Comparison of ENCODE assay signal across 1 cellular context in genomic region chr1:232669981-232670763, GRCh38.
A peak's percentile ranks its signal among the peaks of the same experiment; 100 is the strongest.
TF ChIP-seq lines count a peak whose summit lies in the region.

No MANE protein-coding gene starts in this region.

TF ChIP-seq in HEK293, 187 proteins besides CTCF, POLR2A, EP300 and RAD21 (continued from another document and continues in another):
- TF ChIP-seq, protein P1, sequence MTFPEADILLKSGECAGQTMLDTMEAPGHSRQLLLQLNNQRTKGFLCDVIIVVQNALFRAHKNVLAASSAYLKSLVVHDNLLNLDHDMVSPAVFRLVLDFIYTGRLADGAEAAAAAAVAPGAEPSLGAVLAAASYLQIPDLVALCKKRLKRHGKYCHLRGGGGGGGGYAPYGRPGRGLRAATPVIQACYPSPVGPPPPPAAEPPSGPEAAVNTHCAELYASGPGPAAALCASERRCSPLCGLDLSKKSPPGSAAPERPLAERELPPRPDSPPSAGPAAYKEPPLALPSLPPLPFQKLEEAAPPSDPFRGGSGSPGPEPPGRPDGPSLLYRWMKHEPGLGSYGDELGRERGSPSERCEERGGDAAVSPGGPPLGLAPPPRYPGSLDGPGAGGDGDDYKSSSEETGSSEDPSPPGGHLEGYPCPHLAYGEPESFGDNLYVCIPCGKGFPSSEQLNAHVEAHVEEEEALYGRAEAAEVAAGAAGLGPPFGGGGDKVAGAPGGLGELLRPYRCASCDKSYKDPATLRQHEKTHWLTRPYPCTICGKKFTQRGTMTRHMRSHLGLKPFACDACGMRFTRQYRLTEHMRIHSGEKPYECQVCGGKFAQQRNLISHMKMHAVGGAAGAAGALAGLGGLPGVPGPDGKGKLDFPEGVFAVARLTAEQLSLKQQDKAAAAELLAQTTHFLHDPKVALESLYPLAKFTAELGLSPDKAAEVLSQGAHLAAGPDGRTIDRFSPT (tag by site-specific recombination; IDR thresholded peaks at IDR 0.05), result peak; percentile 76
- TF ChIP-seq ZNF335 (tag by site-specific recombination; conservative IDR thresholded peaks at IDR 0.05) (peak; percentile 87), ZIC2 (tag by site-specific recombination; IDR thresholded peaks at IDR 0.05) (no peak), ZBTB26 (tag by site-specific recombination; optimal IDR thresholded peaks at IDR 0.05) (peak; percentile 5), SCRT1 (tag by site-specific recombination; IDR thresholded peaks at IDR 0.05; ENCODE audit: borderline replicate concordance) (no peak), AEBP2 (tag by site-specific recombination; IDR thresholded peaks at IDR 0.05; ENCODE audit: borderline replicate concordance) (no peak), ZNF266 (tag by site-specific recombination; IDR thresholded peaks at IDR 0.05; ENCODE audit: low read depth) (no peak), ZNF239 (tag by site-specific recombination; IDR thresholded peaks at IDR 0.05) (no peak), ZNF843 (tag by site-specific recombination; IDR thresholded peaks at IDR 0.05) (peak; percentile 84), ZNF140 (tag by site-specific recombination; IDR thresholded peaks at IDR 0.05) (no peak), PRDM1 (tag by site-specific recombination; IDR thresholded peaks at IDR 0.05) (peak; percentile 97), ZNF585B (tag by site-specific recombination; IDR thresholded peaks at IDR 0.05) (no peak), PRDM6 (tag by site-specific recombination; IDR thresholded peaks at IDR 0.05) (peak; percentile 83), ZNF510 (tag by site-specific recombination; IDR thresholded peaks at IDR 0.05; ENCODE audit: insufficient replicate concordance) (peak; percentile 39), ZNF776 (tag by site-specific recombination; IDR thresholded peaks at IDR 0.05; ENCODE audit: borderline replicate concordance) (no peak), TRIM28 (IDR thresholded peaks at IDR 0.05; ENCODE audit: borderline replicate concordance, low read length) (peak; percentile 77), HOXC10 (CRISPR knock-in tag; IDR thresholded peaks at IDR 0.05) (no peak), ZNF416 (tag by site-specific recombination; IDR thresholded peaks at IDR 0.05) (no peak), ZNF692 (tag by site-specific recombination; IDR thresholded peaks at IDR 0.05) (peak; percentile 91), IKZF3 (tag by site-specific recombination; IDR thresholded peaks at IDR 0.05) (peak; percentile 94), GLIS2 (tag by site-specific recombination; IDR thresholded peaks at IDR 0.05) (no peak), ZNF658 (tag by site-specific recombination; IDR thresholded peaks at IDR 0.05) (no peak), ZNF114 (tag by site-specific recombination; IDR thresholded peaks at IDR 0.05) (no peak), ZNF121 (tag by site-specific recombination; IDR thresholded peaks at IDR 0.05) (no peak), PRDM10 (tag by site-specific recombination; IDR thresholded peaks at IDR 0.05) (peak; percentile 92), ZNF555 (tag by site-specific recombination; conservative IDR thresholded peaks at IDR 0.05) (no peak; the same call in 1 of the 2 replicates), ZNF302 (tag by site-specific recombination; IDR thresholded peaks at IDR 0.05; ENCODE audit: low read depth) (no peak), ZNF626 (tag by site-specific recombination; IDR thresholded peaks at IDR 0.05) (no peak), ZNF398 (tag by site-specific recombination; IDR thresholded peaks at IDR 0.05) (no peak), ZBTB1 (tag by site-specific recombination; IDR thresholded peaks at IDR 0.05) (no peak), KLF8 (tag by site-specific recombination; IDR thresholded peaks at IDR 0.05) (peak; percentile 70), ZNF707 (tag by site-specific recombination; IDR thresholded peaks at IDR 0.05) (no peak), MYNN (tag by site-specific recombination; IDR thresholded peaks at IDR 0.05; ENCODE audit: borderline replicate concordance) (no peak), ZNF514 (tag by site-specific recombination; IDR thresholded peaks at IDR 0.05) (no peak), ZNF837 (tag by site-specific recombination; IDR thresholded peaks at IDR 0.05) (no peak), ZNF341 (tag by site-specific recombination; IDR thresholded peaks at IDR 0.05; ENCODE audit: low read depth) (no peak)
- TF ChIP-seq, protein P2, sequence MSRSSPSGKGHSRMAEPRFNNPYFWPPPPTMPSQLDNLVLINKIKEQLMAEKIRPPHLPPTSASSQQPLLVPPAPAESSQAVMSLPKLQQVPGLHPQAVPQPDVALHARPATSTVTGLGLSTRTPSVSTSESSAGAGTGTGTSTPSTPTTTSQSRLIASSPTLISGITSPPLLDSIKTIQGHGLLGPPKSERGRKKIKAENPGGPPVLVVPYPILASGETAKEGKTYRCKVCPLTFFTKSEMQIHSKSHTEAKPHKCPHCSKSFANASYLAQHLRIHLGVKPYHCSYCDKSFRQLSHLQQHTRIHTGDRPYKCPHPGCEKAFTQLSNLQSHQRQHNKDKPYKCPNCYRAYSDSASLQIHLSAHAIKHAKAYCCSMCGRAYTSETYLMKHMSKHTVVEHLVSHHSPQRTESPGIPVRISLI (tag by site-specific recombination; IDR thresholded peaks at IDR 0.05), result peak; percentile 97
- TF ChIP-seq, protein P3, sequence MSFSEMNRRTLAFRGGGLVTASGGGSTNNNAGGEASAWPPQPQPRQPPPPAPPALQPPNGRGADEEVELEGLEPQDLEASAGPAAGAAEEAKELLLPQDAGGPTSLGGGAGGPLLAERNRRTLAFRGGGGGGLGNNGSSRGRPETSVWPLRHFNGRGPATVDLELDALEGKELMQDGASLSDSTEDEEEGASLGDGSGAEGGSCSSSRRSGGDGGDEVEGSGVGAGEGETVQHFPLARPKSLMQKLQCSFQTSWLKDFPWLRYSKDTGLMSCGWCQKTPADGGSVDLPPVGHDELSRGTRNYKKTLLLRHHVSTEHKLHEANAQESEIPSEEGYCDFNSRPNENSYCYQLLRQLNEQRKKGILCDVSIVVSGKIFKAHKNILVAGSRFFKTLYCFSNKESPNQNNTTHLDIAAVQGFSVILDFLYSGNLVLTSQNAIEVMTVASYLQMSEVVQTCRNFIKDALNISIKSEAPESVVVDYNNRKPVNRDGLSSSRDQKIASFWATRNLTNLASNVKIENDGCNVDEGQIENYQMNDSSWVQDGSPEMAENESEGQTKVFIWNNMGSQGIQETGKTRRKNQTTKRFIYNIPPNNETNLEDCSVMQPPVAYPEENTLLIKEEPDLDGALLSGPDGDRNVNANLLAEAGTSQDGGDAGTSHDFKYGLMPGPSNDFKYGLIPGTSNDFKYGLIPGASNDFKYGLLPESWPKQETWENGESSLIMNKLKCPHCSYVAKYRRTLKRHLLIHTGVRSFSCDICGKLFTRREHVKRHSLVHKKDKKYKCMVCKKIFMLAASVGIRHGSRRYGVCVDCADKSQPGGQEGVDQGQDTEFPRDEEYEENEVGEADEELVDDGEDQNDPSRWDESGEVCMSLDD (tag by site-specific recombination; IDR thresholded peaks at IDR 0.05), result no peak
- TF ChIP-seq, protein P4, sequence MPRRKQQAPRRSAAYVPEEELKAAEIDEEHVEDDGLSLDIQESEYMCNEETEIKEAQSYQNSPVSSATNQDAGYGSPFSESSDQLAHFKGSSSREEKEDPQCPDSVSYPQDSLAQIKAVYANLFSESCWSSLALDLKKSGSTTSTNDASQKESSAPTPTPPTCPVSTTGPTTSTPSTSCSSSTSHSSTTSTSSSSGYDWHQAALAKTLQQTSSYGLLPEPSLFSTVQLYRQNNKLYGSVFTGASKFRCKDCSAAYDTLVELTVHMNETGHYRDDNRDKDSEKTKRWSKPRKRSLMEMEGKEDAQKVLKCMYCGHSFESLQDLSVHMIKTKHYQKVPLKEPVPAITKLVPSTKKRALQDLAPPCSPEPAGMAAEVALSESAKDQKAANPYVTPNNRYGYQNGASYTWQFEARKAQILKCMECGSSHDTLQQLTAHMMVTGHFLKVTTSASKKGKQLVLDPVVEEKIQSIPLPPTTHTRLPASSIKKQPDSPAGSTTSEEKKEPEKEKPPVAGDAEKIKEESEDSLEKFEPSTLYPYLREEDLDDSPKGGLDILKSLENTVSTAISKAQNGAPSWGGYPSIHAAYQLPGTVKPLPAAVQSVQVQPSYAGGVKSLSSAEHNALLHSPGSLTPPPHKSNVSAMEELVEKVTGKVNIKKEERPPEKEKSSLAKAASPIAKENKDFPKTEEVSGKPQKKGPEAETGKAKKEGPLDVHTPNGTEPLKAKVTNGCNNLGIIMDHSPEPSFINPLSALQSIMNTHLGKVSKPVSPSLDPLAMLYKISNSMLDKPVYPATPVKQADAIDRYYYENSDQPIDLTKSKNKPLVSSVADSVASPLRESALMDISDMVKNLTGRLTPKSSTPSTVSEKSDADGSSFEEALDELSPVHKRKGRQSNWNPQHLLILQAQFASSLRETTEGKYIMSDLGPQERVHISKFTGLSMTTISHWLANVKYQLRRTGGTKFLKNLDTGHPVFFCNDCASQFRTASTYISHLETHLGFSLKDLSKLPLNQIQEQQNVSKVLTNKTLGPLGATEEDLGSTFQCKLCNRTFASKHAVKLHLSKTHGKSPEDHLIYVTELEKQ (tag by site-specific recombination; IDR thresholded peaks at IDR 0.05; ENCODE audit: borderline replicate concordance), result peak; percentile 92; the same call in 1 of the 2 replicates
